8 cellular contexts compared by ENCODE assay signal in genomic region chr11:46006418-46007070, GRCh38.
A peak's percentile ranks its signal among the peaks of the same experiment; 100 is the strongest.
DNase-seq lines count a peak whose midpoint lies in the region; ATAC-seq and TF ChIP-seq lines count a peak whose summit lies in the region.

No MANE protein-coding gene starts in this region.

- no peaks in the 10 kb centered on the region for H3K79me2 ChIP-seq in OCI-LY3 (ENCODE audit: low read length)

- H3K4me1 ChIP-seq in OCI-LY3 (ENCODE audit: low read length) (peaks cover 4% of the 10 kb centered on the region), thoracic aorta (ENCODE audit: control insufficient read depth in 1 of 2, low read depth in 2 of 2) (peaks cover 32 to 49% of the 10 kb centered on the region in 2 donors)

- peak; percentile 77 for DNase-seq in A172 (ENCODE audit: low spot score)
- peak; percentile 79 for DNase-seq in ELR (ENCODE audit: low read depth)
- peak; percentile 24 for DNase-seq in KG1 (lab: John Stamatoyannopoulos, UW)
- DNase-seq in central memory CD4-positive, alpha-beta T cell: peak; percentile 45
- peak; percentile 68 for DNase-seq in kidney tubule cell (ENCODE audit: low spot score)
- DNase-seq in thoracic aorta (ENCODE audit: low spot score): no peak
- no peak for DNase-seq in activated T-cell treated with anti-CD3 and anti-CD28 coated beads, Interleukin-2, amount 50 U/mL, for 24 hours

- H4K20me1 ChIP-seq in OCI-LY3 (ENCODE audit: insufficient read depth, low read length): peaks cover 11% of the 10 kb centered on the region; the same call in 1 of the 2 replicates

- H3K27me3 Mint-ChIP-seq in activated T-cell treated with anti-CD3 and anti-CD28 coated beads, Interleukin-2, amount 50 U/mL, for 24 hours: no peaks in the 10 kb centered on the region

- peak overlapping the region; percentile 31 for H3K4me2 ChIP-seq in OCI-LY3 (ENCODE audit: low read length)

- no peak overlapping the region for H3K9ac ChIP-seq in OCI-LY3 (ENCODE audit: low read length)

- no peaks in the 10 kb centered on the region for H3K27me3 ChIP-seq in OCI-LY3 (ENCODE audit: low read depth, low read length)
- H3K27me3 ChIP-seq in thoracic aorta (replicated peaks; ENCODE audit: insufficient read depth): no peaks in the 10 kb centered on the region

- peaks cover 2% of the 10 kb centered on the region for H3K4me1 Mint-ChIP-seq in activated T-cell treated with anti-CD3 and anti-CD28 coated beads, Interleukin-2, amount 50 U/mL, for 24 hours (ENCODE audit: low read depth)

- H3K27ac ChIP-seq in OCI-LY3 (ENCODE audit: low read length) (no peak overlapping the region), thoracic aorta (no peak overlapping the region)

- H3K4me3 Mint-ChIP-seq in activated T-cell treated with anti-CD3 and anti-CD28 coated beads, Interleukin-2, amount 50 U/mL, for 24 hours: no peak overlapping the region

- no peaks in the 10 kb centered on the region for H3K9me3 Mint-ChIP-seq in activated T-cell treated with anti-CD3 and anti-CD28 coated beads, Interleukin-2, amount 50 U/mL, for 24 hours

- peak; percentile 89 for TF ChIP-seq CTCF in OCI-LY3 (IDR thresholded peaks at IDR 0.05; ENCODE audit: low read depth, low read length)
- TF ChIP-seq CTCF in thoracic aorta (IDR thresholded peaks at IDR 0.05): peak; percentile 75

- no peak overlapping the region for H3K27ac Mint-ChIP-seq in activated T-cell treated with anti-CD3 and anti-CD28 coated beads, Interleukin-2, amount 50 U/mL, for 24 hours

- no peaks in the 10 kb centered on the region for H3K9me3 ChIP-seq in OCI-LY3 (ENCODE audit: insufficient read depth, low read length)
- H3K9me3 ChIP-seq in thoracic aorta: no peaks in the 10 kb centered on the region

- H3K4me3 ChIP-seq in OCI-LY3 (ENCODE audit: low read length) (no peak overlapping the region), thoracic aorta (no peak overlapping the region)

- H3K36me3 ChIP-seq in OCI-LY3 (replicated peaks; ENCODE audit: low read depth, low read length) (no peaks in the 10 kb centered on the region), thoracic aorta (no peaks in the 10 kb centered on the region)

- H3K36me3 Mint-ChIP-seq in activated T-cell treated with anti-CD3 and anti-CD28 coated beads, Interleukin-2, amount 50 U/mL, for 24 hours (ENCODE audit: low read depth): no peaks in the 10 kb centered on the region

- H2AFZ ChIP-seq in OCI-LY3 (ENCODE audit: low read depth, low read length): no peak overlapping the region

- peak; percentile 55 for ATAC-seq in thoracic aorta (ENCODE audit: insufficient number of reproducible peaks, low FRiP score, low read depth)

Comparison
In these comparisons a context has a peak if more than half of its experiments do, and no peak if none do; other contexts are left out.
1. DNase-seq: peak in A172 (single experiment), ELR (single experiment), KG1 (single experiment), central memory CD4-positive, alpha-beta T cell (single experiment) and kidney tubule cell (single experiment); none in thoracic aorta (single experiment) and activated T-cell treated with anti-CD3 and anti-CD28 coated beads, Interleukin-2, amount 50 U/mL, for 24 hours (single experiment).